Comparison of ENCODE assay signal across 9 cellular contexts in genomic region chr11:128519353-128519752, GRCh38.
A peak's percentile ranks its signal among the peaks of the same experiment; 100 is the strongest.
DNase-seq lines count a peak whose midpoint lies in the region; ATAC-seq, FAIRE-seq and TF ChIP-seq lines count a peak whose summit lies in the region.
"Had no signal": no experiment of that assay in that cellular context is flagged by ENCODE, and none has a peak within 500 bp of the region (broad histone marks: within the 10 kb centered on the region; RNA-seq: fewer than 3 reads in every experiment).

No MANE protein-coding gene starts in this region.

- peak overlapping the region; percentile 93 for H3K4me2 ChIP-seq in GM12878 (ENCODE audit: control insufficient read depth, insufficient read depth)

- H3K36me3 Mint-ChIP-seq in CD4-positive, alpha-beta T cell (ENCODE audit: low read depth) = peaks cover 89% of the 10 kb centered on the region
- H3K36me3 Mint-ChIP-seq in naive thymus-derived CD8-positive, alpha-beta T cell = peaks cover 64 to 70% (median 64%) of the 10 kb centered on the region in 3 donors

- peak overlapping the region; percentile 96 for H3K27ac ChIP-seq in CD4-positive, alpha-beta T cell (ENCODE audit: low read depth, low read length)
- peak overlapping the region; percentile 96 for H3K27ac ChIP-seq in GM12878 (ENCODE audit: control insufficient read depth, insufficient read depth)

- 0 out of 2 replicates have a peak, but pooled peaks have one; percentile 32 for TF ChIP-seq POLR2A in GM12878 (IDR thresholded peaks at IDR 0.05; ENCODE audit: low read depth, low read length)

- intact Hi-C loops in CD4-positive, alpha-beta T cell (cut with DNase I, micrococcal nuclease) = loop anchor here in 1 of 2 experiments (2.0 to 10.0 kb wide), 3 partner anchors 17 to 235 kb away; no protein-coding TSS in a partner anchor
- intact Hi-C loops in GM12878 (cut with micrococcal nuclease; ENCODE audit: unreplicated experiment) = loop anchor here (2.0 to 5.0 kb wide), 3 partner anchors 107 to 238 kb away; no protein-coding TSS in a partner anchor

- no peak for FAIRE-seq in GM12878 (lab: Jason Lieb, UNC)

- H3K9me3 ChIP-seq in CD4-positive, alpha-beta T cell (ENCODE audit: control insufficient read depth, low read length) = no peaks in the 10 kb centered on the region
- no peaks in the 10 kb centered on the region for H3K9me3 ChIP-seq in GM12878 (replicated peaks; ENCODE audit: control insufficient read depth, insufficient read depth, low read length)

- no TSS peak for BruUV-seq in GM12878 (replicated peaks; lab: Mats Ljungman, UMichigan)

- no peak for DNase-seq in CD4-positive, alpha-beta T cell
- DNase-seq in HFF-Myc (ENCODE audit: extremely low read depth, low read depth) = no peak
- DNase-seq in GM12878 (ENCODE audit: low read depth, low spot score) = no peak
- peak in 3 of 10 donors; percentile 18 to 35 (median 22) for DNase-seq in naive thymus-derived CD8-positive, alpha-beta T cell
- no peak for DNase-seq in activated CD8-positive, alpha-beta memory T cell treated with anti-CD3 and anti-CD28 coated beads, Interleukin-2, amount 50 U/mL, for 48 hours
- no peak for DNase-seq in C1 segment of cervical spinal cord (lab: John Stamatoyannopoulos, UW)
- no peak for DNase-seq in foreskin melanocyte
- DNase-seq: anterior cingulate cortex had no signal

- H3K27me3 Mint-ChIP-seq in CD4-positive, alpha-beta T cell = no peaks in the 10 kb centered on the region
- no peaks in the 10 kb centered on the region for H3K27me3 Mint-ChIP-seq in naive thymus-derived CD8-positive, alpha-beta T cell

- CTCF ChIA-PET in CD4-positive, alpha-beta T cell (lab: Charles Lee) = interaction anchor here (1.2 to 1.6 kb wide), 5 partner anchors 15 to 362 kb away, joined by 3 to 6 read pairs (median 4); no protein-coding TSS in a partner anchor
- CTCF ChIA-PET in GM12878 (lab: Yijun Ruan, JAX) = interaction anchor here (1.0 to 5.8 kb wide), 21 partner anchors 10 to 311 kb away, joined by 3 to 43 read pairs (median 6); no protein-coding TSS in a partner anchor

- H3K27me3 ChIP-seq in CD4-positive, alpha-beta T cell (ENCODE audit: control insufficient read depth, insufficient read depth, low read length) = no peaks in the 10 kb centered on the region
- H3K27me3 ChIP-seq in GM12878 (replicated peaks in 1 of 2; ENCODE audit: control insufficient read depth in 2 of 2, insufficient read depth in 2 of 2, low read length in 1 of 2) = no peaks in the 10 kb centered on the region

- peak overlapping the region; percentile 97 for H3K9ac ChIP-seq in GM12878 (ENCODE audit: control insufficient read depth, insufficient read depth, low read length)

- no peak for TF ChIP-seq CTCF in CD4-positive, alpha-beta T cell (IDR thresholded peaks at IDR 0.05)
- no peak for TF ChIP-seq CTCF in HFF-Myc (IDR thresholded peaks at IDR 0.05; ENCODE audit: low read depth, low read length, missing control alignments)
- TF ChIP-seq CTCF in GM12878 (IDR thresholded peaks at IDR 0.05 in 2 of 3, conservative IDR thresholded peaks at IDR 0.05 in 1 of 3; ENCODE audit: control insufficient read depth in 2 of 3, extremely low read depth in 1 of 3, insufficient read depth in 1 of 3, low read depth in 3 of 3, low read length in 3 of 3) = no peak

- TF ChIP-seq EP300 in GM12878 (IDR thresholded peaks at IDR 0.05; ENCODE audit: borderline replicate concordance in 1 of 2, control insufficient read depth in 1 of 2, low read depth in 2 of 2, low read length in 2 of 2) = no peak

- TF ChIP-seq RAD21 in GM12878 (IDR thresholded peaks at IDR 0.05; ENCODE audit: insufficient read depth, low read depth, low read length) = no peak

- H3K4me1 ChIP-seq in GM12878 (ENCODE audit: control insufficient read depth, insufficient read depth, low read length) = peaks cover 12% of the 10 kb centered on the region

- no peaks in the 10 kb centered on the region for H4K20me1 ChIP-seq in GM12878 (ENCODE audit: control insufficient read depth, insufficient read depth)

- peaks cover 0 to 7% of the 10 kb centered on the region in 2 experiments; a peak in 1 of 4 replicates for H3K36me3 ChIP-seq in GM12878 (ENCODE audit: control insufficient read depth in 2 of 2, insufficient read depth in 2 of 2, low read length in 1 of 2)

- in situ Hi-C loops in GM12878 (cut with MboI) = no loop called here

- no peaks in the 10 kb centered on the region for H3K9me3 Mint-ChIP-seq in CD4-positive, alpha-beta T cell
- H3K9me3 Mint-ChIP-seq in naive thymus-derived CD8-positive, alpha-beta T cell = no peaks in the 10 kb centered on the region

- H3K79me2 ChIP-seq in GM12878 (ENCODE audit: control insufficient read depth, insufficient read depth, low read length) = peaks cover 85% of the 10 kb centered on the region

- SMC1A ChIA-PET in GM12878 (lab: Charles Lee; ENCODE audit: uncharacterized antibody, unreplicated experiment) = interaction anchor here (0.7 to 9.8 kb wide), 32 partner anchors 10 to 311 kb away, joined by 3 to 154 read pairs (median 6); no protein-coding TSS in a partner anchor

- peaks cover 42% of the 10 kb centered on the region for H3K4me1 Mint-ChIP-seq in CD4-positive, alpha-beta T cell (ENCODE audit: low read depth)
- H3K4me1 Mint-ChIP-seq in naive thymus-derived CD8-positive, alpha-beta T cell = peaks cover 30 to 64% (median 45%) of the 10 kb centered on the region in 4 donors

- 0% methylated on average over 4 of the region's 4 CpGs for WGBS in GM12878 (ENCODE audit: insufficient coverage, insufficient replicate concordance, low lambda C conversion rate, missing lambda C conversion rate)

- ATAC-seq in CD4-positive, alpha-beta T cell (ENCODE audit: poor library complexity) = no peak
- ATAC-seq in GM12878 (peak; percentile 7; the same call in 2 of the 3 replicates), HG02885 (IDR thresholded peaks at IDR 0.05; ENCODE audit: poor library complexity, unreplicated experiment) (no peak)
- ATAC-seq in naive thymus-derived CD8-positive, alpha-beta T cell = no peak

- RAD21 ChIA-PET in GM12878 (lab: Charles Lee; ENCODE audit: unreplicated experiment) = interaction anchor here (0.9 to 10.3 kb wide), 25 partner anchors 8 to 311 kb away, joined by 3 to 144 read pairs (median 9); no protein-coding TSS in a partner anchor

- H3K27ac Mint-ChIP-seq in CD4-positive, alpha-beta T cell = peak overlapping the region; percentile 99
- peak overlapping the region; percentile 93 to 98 (median 96) for H3K27ac Mint-ChIP-seq in naive thymus-derived CD8-positive, alpha-beta T cell

- peak overlapping the region; percentile 84 for H3K4me3 ChIP-seq in HFF-Myc (replicated peaks; ENCODE audit: low read depth, low read length)
- peak overlapping the region; percentile 96 for H3K4me3 ChIP-seq in GM12878

- POLR2A ChIA-PET in CD4-positive, alpha-beta T cell (lab: Charles Lee) = interaction anchor here (1.0 to 26.3 kb wide), 21 partner anchors 9 to 347 kb away, joined by 3 to 611 read pairs (median 7); no protein-coding TSS in a partner anchor
- POLR2A ChIA-PET in GM12878 (lab: Charles Lee) = interaction anchor here (0.5 to 6.7 kb wide), 20 partner anchors 8 to 230 kb away, joined by 3 to 41 read pairs (median 6); no protein-coding TSS in a partner anchor
- POLR2A ChIA-PET in naive thymus-derived CD8-positive, alpha-beta T cell (lab: Charles Lee) = interaction anchor here (0.6 to 28.4 kb wide), 21 partner anchors 14 to 229 kb away, joined by 3 to 603 read pairs (median 7); partner anchors contain the start of gene FLI1

- H3K4me3 Mint-ChIP-seq in CD4-positive, alpha-beta T cell = peak overlapping the region; percentile 93
- H3K4me3 Mint-ChIP-seq in naive thymus-derived CD8-positive, alpha-beta T cell = peak overlapping the region; percentile 89 to 99 (median 98)

- no peak overlapping the region for H2AFZ ChIP-seq in GM12878 (ENCODE audit: control insufficient read depth, low read depth, low read length)

TF ChIP-seq in GM12878, 131 proteins besides CTCF, POLR2A, EP300 and RAD21:
- TF ChIP-seq POLR2AphosphoS5 (IDR thresholded peaks at IDR 0.05; ENCODE audit: low read length) (peak; percentile 70; the same call in 1 of the 2 replicates), ZNF274 (IDR thresholded peaks at IDR 0.05; ENCODE audit: insufficient read depth, insufficient read length) (no peak), RB1 (IDR thresholded peaks at IDR 0.05; ENCODE audit: borderline replicate concordance) (no peak), SREBF1 (IDR thresholded peaks at IDR 0.05; ENCODE audit: low read length) (no peak), RFX5 (IDR thresholded peaks at IDR 0.05; ENCODE audit: low read depth, low read length) (no peak)
